ENCODE assay signal across 25 cellular contexts in the genomic region with DNA sequence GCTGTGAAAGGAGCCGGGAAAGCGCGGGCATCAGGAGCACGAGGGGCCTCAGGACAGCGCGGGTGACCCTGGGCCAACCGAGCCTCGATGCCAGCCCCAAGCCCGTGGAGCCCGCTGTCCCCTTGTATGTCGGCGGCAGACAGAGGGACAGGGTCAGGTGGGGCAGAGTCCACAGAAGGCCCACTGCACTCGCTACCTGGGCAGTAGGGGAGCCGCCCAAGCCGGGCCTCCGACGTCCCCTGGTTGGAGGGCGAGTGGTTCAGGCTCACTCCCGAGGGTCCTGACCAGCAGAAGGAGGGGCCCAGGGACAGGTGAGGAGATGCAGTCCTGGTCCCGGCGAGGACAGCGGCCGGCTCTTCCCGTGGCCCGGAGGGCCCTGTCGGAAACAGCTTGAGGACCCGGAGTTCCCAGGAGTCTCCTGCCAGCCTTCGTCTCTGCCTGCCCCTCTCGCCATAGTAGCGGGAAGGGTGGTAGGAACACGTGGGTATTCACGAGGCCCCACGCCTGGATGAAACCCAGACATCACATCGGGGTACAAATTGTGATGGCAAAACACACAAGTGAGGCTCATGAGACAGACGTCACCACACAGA.
"Had no signal": no experiment of that assay in that cellular context is flagged by ENCODE, and none has a peak within 500 bp of the region (broad histone marks: within the 10 kb centered on the region; RNA-seq: fewer than 3 reads in every experiment).

No MANE protein-coding gene starts in this region.

- ATAC-seq: activated CD8-positive, alpha-beta T cell treated with anti-CD3 and anti-CD28 coated beads, Interleukin-2, amount 10 ng/mL, durations not matched to agents 7 days and 5 days; T-helper 17 cell; WTC11 had no signal

- H3K4me1 ChIP-seq: adrenal gland, breast epithelium had no signal

- H3K9me3 ChIP-seq: adrenal gland, breast epithelium had no signal

- H3K4me3 ChIP-seq: adrenal gland, breast epithelium had no signal

- H3K27ac ChIP-seq: adrenal gland, breast epithelium had no signal

- H3K36me3 ChIP-seq: adrenal gland, breast epithelium had no signal

- H3K9me3 Mint-ChIP-seq: activated naive CD8-positive, alpha-beta T cell treated with anti-CD3 and anti-CD28 coated beads, Interleukin-2, amount 10 ng/mL, durations not matched to agents 7 days and 5 days; activated T-helper 1 cell treated with anti-CD3 and anti-CD28 coated beads, Interleukin-12 subunit alpha, Interleukin-12 subunit beta, Interleukin-2, Interleukin-4 antibody, amounts not matched to agents 30 ng/mL and 10 ng/mL and 1 ng/mL, durations not matched to agents 14 hours and 24 hours and 36 hours had no signal

- H3K4me1 Mint-ChIP-seq: WTC11 had no signal

- DNase-seq: activated CD4-positive, alpha-beta T cell treated with anti-CD3 and anti-CD28 coated beads for 48 hours; activated CD4-positive, alpha-beta T cell treated with anti-CD3 and anti-CD28 coated beads, Interleukin-2, amount 50 U/mL, for 4 hours; activated CD4-positive, CD25-positive, alpha-beta regulatory T cell treated with anti-CD3 and anti-CD28 coated beads, Interleukin-2, amount 50 U/mL, for 72 hours; activated CD8-positive, alpha-beta T cell treated with anti-CD3 and anti-CD28 coated beads, Interleukin-2, amount 10 ng/mL, durations not matched to agents 7 days and 5 days; activated naive CD4-positive, alpha-beta T cell treated with anti-CD3 and anti-CD28 coated beads, Interleukin-2, amount 50 U/mL, for 16 hours; activated naive CD8-positive, alpha-beta T cell treated with anti-CD3 and anti-CD28 coated beads, Interleukin-2, amount 10 ng/mL, durations not matched to agents 7 days and 5 days; anterior cingulate cortex; central memory CD4-positive, alpha-beta T cell; IMR-90; KG1; NCI-H1092; NCI-H1417; NCI-H2029; NCI-H2107; NCI-H345; NCI-H510A; NCI-H526 treated with DMSO at 0.1 percent for 48 hours; NCI-H82; SIG-M5; T-helper 17 cell; T-helper 9 cell had no signal

- H3K4me3 Mint-ChIP-seq: activated CD8-positive, alpha-beta T cell treated with anti-CD3 and anti-CD28 coated beads, Interleukin-2, amount 10 ng/mL, durations not matched to agents 7 days and 5 days; activated naive CD8-positive, alpha-beta T cell treated with anti-CD3 and anti-CD28 coated beads, Interleukin-2, amount 10 ng/mL, durations not matched to agents 7 days and 5 days; activated T-helper 1 cell treated with anti-CD3 and anti-CD28 coated beads, Interleukin-12 subunit alpha, Interleukin-12 subunit beta, Interleukin-2, Interleukin-4 antibody, amounts not matched to agents 30 ng/mL and 10 ng/mL and 1 ng/mL, durations not matched to agents 14 hours and 24 hours and 36 hours; T-helper 17 cell; WTC11 had no signal

- H3K36me3 Mint-ChIP-seq: activated naive CD8-positive, alpha-beta T cell treated with anti-CD3 and anti-CD28 coated beads, Interleukin-2, amount 10 ng/mL, durations not matched to agents 7 days and 5 days; WTC11 had no signal

- H3K27ac Mint-ChIP-seq: activated CD8-positive, alpha-beta T cell treated with anti-CD3 and anti-CD28 coated beads, Interleukin-2, amount 10 ng/mL, durations not matched to agents 7 days and 5 days; activated naive CD8-positive, alpha-beta T cell treated with anti-CD3 and anti-CD28 coated beads, Interleukin-2, amount 10 ng/mL, durations not matched to agents 7 days and 5 days; activated T-helper 1 cell treated with anti-CD3 and anti-CD28 coated beads, Interleukin-12 subunit alpha, Interleukin-12 subunit beta, Interleukin-2, Interleukin-4 antibody, amounts not matched to agents 30 ng/mL and 10 ng/mL and 1 ng/mL, durations not matched to agents 14 hours and 24 hours and 36 hours; T-helper 17 cell; WTC11 had no signal

- H3K27me3 ChIP-seq: adrenal gland had no signal
